22 cellular contexts compared by ENCODE assay signal in the genomic region with DNA sequence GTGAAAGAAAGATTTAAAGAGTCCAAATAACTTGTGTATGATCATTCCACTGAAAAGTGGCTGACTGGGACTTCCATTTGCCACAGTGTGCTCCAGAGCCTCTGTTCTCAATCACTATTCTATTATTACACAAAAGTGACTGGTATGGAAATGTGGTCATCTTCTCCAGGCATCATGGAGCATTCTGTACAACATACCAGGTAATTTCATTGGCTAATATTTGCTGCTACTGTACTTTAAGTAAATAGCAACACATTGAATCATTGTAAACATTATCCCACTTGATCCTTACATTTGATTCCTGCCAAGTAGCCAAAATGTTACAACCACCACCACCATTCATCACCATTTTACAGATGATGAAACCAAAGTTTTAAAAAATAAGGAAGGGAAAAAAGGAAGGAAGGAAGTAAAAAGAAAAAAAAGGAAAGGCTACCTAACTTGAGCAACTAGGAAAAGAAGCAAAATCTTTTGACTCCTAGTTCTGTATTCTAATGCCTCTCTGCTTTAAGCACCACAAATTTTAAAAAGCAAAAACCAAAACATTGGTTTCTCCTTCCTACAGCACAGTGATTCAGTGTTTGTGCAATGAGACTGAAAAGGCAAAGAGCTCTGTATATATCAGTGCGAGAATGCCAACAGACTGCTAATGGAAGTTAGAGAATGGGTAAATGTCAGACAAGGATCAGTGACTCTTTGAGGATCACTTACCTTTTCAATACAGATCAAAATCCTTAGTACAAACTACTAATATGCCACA.
DNase-seq lines count a peak whose midpoint lies in the region; ATAC-seq, FAIRE-seq and TF ChIP-seq lines count a peak whose summit lies in the region.
"Had no signal": no experiment of that assay in that cellular context is flagged by ENCODE, and none has a peak within 500 bp of the region (broad histone marks: within the 10 kb centered on the region; RNA-seq: fewer than 3 reads in every experiment).

No MANE protein-coding gene starts in this region.

- WGBS in SK-N-SH (ENCODE audit: low lambda C conversion rate) = 91% methylated on average over 1 of the region's 1 CpG
- WGBS in esophagus squamous epithelium, 2 donors = 71 to 86% methylated on average over 1 of the region's 1 CpG

- H3K4me3 ChIP-seq in SK-N-SH (ENCODE audit: low read depth in 2 of 2, low read length in 1 of 2) (no peak overlapping the region), esophagus squamous epithelium (no peak overlapping the region)
- H3K4me3 ChIP-seq: gastrocnemius medialis had no signal

- H3F3A ChIP-seq in SK-N-SH (replicated peaks; ENCODE audit: insufficient read depth) = peaks cover 23% of the 10 kb centered on the region

- H3K36me3 ChIP-seq in SK-N-SH (replicated peaks in 1 of 2; ENCODE audit: control insufficient read depth in 1 of 2, insufficient read depth in 2 of 2, low read length in 1 of 2) = no peaks in the 10 kb centered on the region
- no peaks in the 10 kb centered on the region for H3K36me3 ChIP-seq in esophagus squamous epithelium
- H3K36me3 ChIP-seq: gastrocnemius medialis had no signal

- TF ChIP-seq EP300 in SK-N-SH (IDR thresholded peaks at IDR 0.05; ENCODE audit: borderline replicate concordance in 1 of 2, low read depth in 1 of 2, low read length in 1 of 2) = no peak; a peak in 1 of 4 replicates

- no peak for TF ChIP-seq CTCF in SK-N-SH (IDR thresholded peaks at IDR 0.05)
- TF ChIP-seq CTCF in esophagus squamous epithelium (IDR thresholded peaks at IDR 0.05) = no peak

- no peak for TF ChIP-seq RAD21 in SK-N-SH (IDR thresholded peaks at IDR 0.05; ENCODE audit: low read length)

- no peak for TF ChIP-seq POLR2A in esophagus squamous epithelium (IDR thresholded peaks at IDR 0.05)

- H3K9ac ChIP-seq in SK-N-SH = no peak overlapping the region

- H2AFZ ChIP-seq in SK-N-SH (ENCODE audit: low read depth) = no peak overlapping the region

- FAIRE-seq in HTR-8/SVneo (lab: Jason Lieb, UNC) = no peak
- FAIRE-seq: A204.1 had no signal

- POLR2A ChIA-PET in SK-N-SH (lab: Yijun Ruan, JAX) = no interaction called here

- CTCF ChIA-PET in SK-N-SH (lab: Yijun Ruan, JAX) = no interaction called here

- no peak for ATAC-seq in GM21526 (IDR thresholded peaks at IDR 0.05; ENCODE audit: low FRiP score, unreplicated experiment)
- ATAC-seq: gastrocnemius medialis, WTC11 had no signal

- DNase-seq in SIG-M5 treated with dmso at 0.1 percent for 504 hours (lab: John Stamatoyannopoulos, UW; ENCODE audit: unreplicated experiment) = peak; percentile 11
- no peak for DNase-seq in SIG-M5 (lab: John Stamatoyannopoulos, UW)
- DNase-seq in SK-N-SH = no peak
- peak; percentile 69 for DNase-seq in fibroblast of gingiva (ENCODE audit: low read depth)
- DNase-seq in DMS79 (lab: John Stamatoyannopoulos, UW) = no peak
- DNase-seq in esophagus squamous epithelium (lab: John Stamatoyannopoulos, UW) = no peak
- DNase-seq in HTR-8/SVneo (ENCODE audit: insufficient read length, low spot score) = no peak
- DNase-seq: activated CD4-positive, alpha-beta memory T cell treated with anti-CD3 and anti-CD28 coated beads for 36 hours; activated naive CD4-positive, alpha-beta T cell treated with Interleukin-2 at 50 U/mL for 16 hours; activated T-cell treated with anti-CD3 and anti-CD28 coated beads for 4 hours; aorta; DND-41; gastrocnemius medialis; KBM-7; NCI-H1105; SHP77; stimulated activated CD4-positive, alpha-beta T cell treated with anti-CD3 and anti-CD28 coated beads, Interleukin-4, amount 100 ng/mL, for 4 hours; T-helper 2 cell had no signal

- H3K27ac ChIP-seq in SK-N-SH (ENCODE audit: low read depth in 2 of 2, low read length in 1 of 2) = no peak overlapping the region; a peak in 1 of 4 replicates
- no peak overlapping the region for H3K27ac ChIP-seq in esophagus squamous epithelium
- H3K27ac ChIP-seq: C4-2B, gastrocnemius medialis had no signal

- H3K9me2 ChIP-seq in SK-N-SH = no peaks in the 10 kb centered on the region

- no peaks in the 10 kb centered on the region for H3K27me3 ChIP-seq in SK-N-SH (ENCODE audit: insufficient read depth)
- no peaks in the 10 kb centered on the region for H3K27me3 ChIP-seq in esophagus squamous epithelium
- H3K27me3 ChIP-seq: gastrocnemius medialis had no signal

- intact Hi-C loops in esophagus squamous epithelium (cut with DNase I) = no loop called here

- H3K9me3 ChIP-seq in SK-N-SH = no peaks in the 10 kb centered on the region
- no peaks in the 10 kb centered on the region for H3K9me3 ChIP-seq in esophagus squamous epithelium
- H3K9me3 ChIP-seq: gastrocnemius medialis had no signal

- H4K20me1 ChIP-seq in SK-N-SH (ENCODE audit: insufficient read depth) = no peaks in the 10 kb centered on the region

- H3K4me1 ChIP-seq in SK-N-SH (ENCODE audit: control insufficient read depth in 1 of 2, insufficient read depth in 2 of 2, low read depth in 1 of 2, low read length in 1 of 2) (peaks cover 0 to 27% of the 10 kb centered on the region in 2 experiments; a peak in 2 of 4 replicates), esophagus squamous epithelium (peaks cover 0 to 18% (median 6%) of the 10 kb centered on the region in 3 donors)
- H3K4me1 ChIP-seq: gastrocnemius medialis had no signal

- H3K79me2 ChIP-seq in SK-N-SH (ENCODE audit: insufficient read depth) = no peaks in the 10 kb centered on the region

- H3K4me2 ChIP-seq in SK-N-SH = no peak overlapping the region

TF ChIP-seq in SK-N-SH, 30 proteins besides CTCF, POLR2A, EP300 and RAD21 (continues in another document):
- TF ChIP-seq MXI1 (IDR thresholded peaks at IDR 0.05; ENCODE audit: low read depth, low read length) (no peak), NFIC (IDR thresholded peaks at IDR 0.05; ENCODE audit: borderline replicate concordance) (no peak), SIN3A (IDR thresholded peaks at IDR 0.05; ENCODE audit: borderline replicate concordance, low read depth, low read length) (no peak), TAF1 (IDR thresholded peaks at IDR 0.05; ENCODE audit: borderline replicate concordance, low read depth, low read length) (no peak), JUND (IDR thresholded peaks at IDR 0.05) (no peak), GABPA (IDR thresholded peaks at IDR 0.05; ENCODE audit: low read depth) (no peak), TCF12 (IDR thresholded peaks at IDR 0.05) (peak; percentile 82), RCOR1 (IDR thresholded peaks at IDR 0.05; ENCODE audit: low read length) (no peak), FOSL2 (IDR thresholded peaks at IDR 0.05; ENCODE audit: borderline replicate concordance, low read depth) (peak; percentile 11; the same call in 1 of the 2 replicates), YY1 (IDR thresholded peaks at IDR 0.05; ENCODE audit: low read depth) (no peak)
- TF ChIP-seq, protein P1, sequence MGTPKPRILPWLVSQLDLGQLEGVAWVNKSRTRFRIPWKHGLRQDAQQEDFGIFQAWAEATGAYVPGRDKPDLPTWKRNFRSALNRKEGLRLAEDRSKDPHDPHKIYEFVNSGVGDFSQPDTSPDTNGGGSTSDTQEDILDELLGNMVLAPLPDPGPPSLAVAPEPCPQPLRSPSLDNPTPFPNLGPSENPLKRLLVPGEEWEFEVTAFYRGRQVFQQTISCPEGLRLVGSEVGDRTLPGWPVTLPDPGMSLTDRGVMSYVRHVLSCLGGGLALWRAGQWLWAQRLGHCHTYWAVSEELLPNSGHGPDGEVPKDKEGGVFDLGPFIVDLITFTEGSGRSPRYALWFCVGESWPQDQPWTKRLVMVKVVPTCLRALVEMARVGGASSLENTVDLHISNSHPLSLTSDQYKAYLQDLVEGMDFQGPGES (IDR thresholded peaks at IDR 0.05; ENCODE audit: low read depth, low read length) = no peak
- TF ChIP-seq, protein P2, sequence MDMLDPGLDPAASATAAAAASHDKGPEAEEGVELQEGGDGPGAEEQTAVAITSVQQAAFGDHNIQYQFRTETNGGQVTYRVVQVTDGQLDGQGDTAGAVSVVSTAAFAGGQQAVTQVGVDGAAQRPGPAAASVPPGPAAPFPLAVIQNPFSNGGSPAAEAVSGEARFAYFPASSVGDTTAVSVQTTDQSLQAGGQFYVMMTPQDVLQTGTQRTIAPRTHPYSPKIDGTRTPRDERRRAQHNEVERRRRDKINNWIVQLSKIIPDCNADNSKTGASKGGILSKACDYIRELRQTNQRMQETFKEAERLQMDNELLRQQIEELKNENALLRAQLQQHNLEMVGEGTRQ (IDR thresholded peaks at IDR 0.05; ENCODE audit: borderline replicate concordance, low read depth, low read length) = no peak
- TF ChIP-seq, protein P3, sequence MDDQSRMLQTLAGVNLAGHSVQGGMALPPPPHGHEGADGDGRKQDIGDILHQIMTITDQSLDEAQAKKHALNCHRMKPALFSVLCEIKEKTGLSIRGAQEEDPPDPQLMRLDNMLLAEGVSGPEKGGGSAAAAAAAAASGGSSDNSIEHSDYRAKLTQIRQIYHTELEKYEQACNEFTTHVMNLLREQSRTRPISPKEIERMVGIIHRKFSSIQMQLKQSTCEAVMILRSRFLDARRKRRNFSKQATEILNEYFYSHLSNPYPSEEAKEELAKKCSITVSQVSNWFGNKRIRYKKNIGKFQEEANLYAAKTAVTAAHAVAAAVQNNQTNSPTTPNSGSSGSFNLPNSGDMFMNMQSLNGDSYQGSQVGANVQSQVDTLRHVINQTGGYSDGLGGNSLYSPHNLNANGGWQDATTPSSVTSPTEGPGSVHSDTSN (IDR thresholded peaks at IDR 0.05) = peak; percentile 51
- TF ChIP-seq, protein P4, sequence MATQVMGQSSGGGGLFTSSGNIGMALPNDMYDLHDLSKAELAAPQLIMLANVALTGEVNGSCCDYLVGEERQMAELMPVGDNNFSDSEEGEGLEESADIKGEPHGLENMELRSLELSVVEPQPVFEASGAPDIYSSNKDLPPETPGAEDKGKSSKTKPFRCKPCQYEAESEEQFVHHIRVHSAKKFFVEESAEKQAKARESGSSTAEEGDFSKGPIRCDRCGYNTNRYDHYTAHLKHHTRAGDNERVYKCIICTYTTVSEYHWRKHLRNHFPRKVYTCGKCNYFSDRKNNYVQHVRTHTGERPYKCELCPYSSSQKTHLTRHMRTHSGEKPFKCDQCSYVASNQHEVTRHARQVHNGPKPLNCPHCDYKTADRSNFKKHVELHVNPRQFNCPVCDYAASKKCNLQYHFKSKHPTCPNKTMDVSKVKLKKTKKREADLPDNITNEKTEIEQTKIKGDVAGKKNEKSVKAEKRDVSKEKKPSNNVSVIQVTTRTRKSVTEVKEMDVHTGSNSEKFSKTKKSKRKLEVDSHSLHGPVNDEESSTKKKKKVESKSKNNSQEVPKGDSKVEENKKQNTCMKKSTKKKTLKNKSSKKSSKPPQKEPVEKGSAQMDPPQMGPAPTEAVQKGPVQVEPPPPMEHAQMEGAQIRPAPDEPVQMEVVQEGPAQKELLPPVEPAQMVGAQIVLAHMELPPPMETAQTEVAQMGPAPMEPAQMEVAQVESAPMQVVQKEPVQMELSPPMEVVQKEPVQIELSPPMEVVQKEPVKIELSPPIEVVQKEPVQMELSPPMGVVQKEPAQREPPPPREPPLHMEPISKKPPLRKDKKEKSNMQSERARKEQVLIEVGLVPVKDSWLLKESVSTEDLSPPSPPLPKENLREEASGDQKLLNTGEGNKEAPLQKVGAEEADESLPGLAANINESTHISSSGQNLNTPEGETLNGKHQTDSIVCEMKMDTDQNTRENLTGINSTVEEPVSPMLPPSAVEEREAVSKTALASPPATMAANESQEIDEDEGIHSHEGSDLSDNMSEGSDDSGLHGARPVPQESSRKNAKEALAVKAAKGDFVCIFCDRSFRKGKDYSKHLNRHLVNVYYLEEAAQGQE (IDR thresholded peaks at IDR 0.05; ENCODE audit: low read depth, low read length) = no peak

Comparison
In these comparisons a context has a peak if more than half of its experiments do, and no peak if none do; other contexts are left out.
1. DNase-seq: peak in SIG-M5 treated with dmso at 0.1 percent for 504 hours (single experiment) and fibroblast of gingiva (single experiment); none in SIG-M5 (single experiment), SK-N-SH (single experiment), DMS79 (single experiment), esophagus squamous epithelium (single experiment) and HTR-8/SVneo (single experiment).